In the genomic region with DNA sequence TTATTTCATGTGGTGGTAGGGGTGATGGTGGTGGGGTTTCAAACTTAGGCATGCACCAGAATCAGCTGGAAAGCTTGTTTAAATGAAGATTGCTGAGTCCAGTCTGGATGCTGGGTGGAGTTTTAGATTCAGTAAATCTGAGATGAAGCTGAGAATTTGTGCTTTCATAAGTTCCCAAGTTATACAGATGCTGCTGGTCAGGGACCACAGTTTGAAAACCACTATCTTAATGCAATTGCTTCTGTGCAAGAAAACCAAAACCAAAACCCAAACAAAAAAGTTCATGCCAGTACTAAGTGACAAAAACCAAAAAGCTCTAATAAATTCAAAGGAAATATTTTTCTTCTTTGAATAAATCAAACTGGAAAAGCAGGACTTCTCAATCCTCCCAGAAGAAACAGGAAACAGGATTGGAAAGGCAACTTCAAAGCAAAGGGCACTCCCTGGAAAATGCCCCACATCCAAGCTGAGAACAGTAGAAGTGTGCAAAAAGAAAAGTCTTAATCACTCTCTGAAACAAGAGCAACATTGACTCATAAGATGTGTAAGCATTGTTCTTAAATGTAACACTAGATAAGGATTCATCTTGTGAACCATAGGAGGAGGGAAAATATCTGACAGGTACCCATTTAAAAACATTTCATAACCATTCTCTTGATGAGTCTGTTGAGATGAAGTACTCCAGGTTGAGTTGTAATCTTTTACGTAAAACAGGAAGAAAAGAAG, we compare ENCODE assay signal across 1 cellular context.
TF ChIP-seq lines count a peak whose summit lies in the region.

No MANE protein-coding gene starts in this region.

TF ChIP-seq in endothelial cell of umbilical vein, 7 proteins besides CTCF, POLR2A, EP300 and RAD21:
- TF ChIP-seq JUN (IDR thresholded peaks at IDR 0.05; ENCODE audit: borderline replicate concordance, insufficient read depth, insufficient read length, low read depth) (no peak), GATA2 (IDR thresholded peaks at IDR 0.05; ENCODE audit: insufficient read depth, insufficient read length, low read depth, low read length) (peak; percentile 14), MYC (IDR thresholded peaks at IDR 0.05; ENCODE audit: low read depth, low read length) (no peak), FOS (IDR thresholded peaks at IDR 0.05; ENCODE audit: borderline replicate concordance, insufficient read depth, low read length) (peak; percentile 33)
